Comparison of ENCODE assay signal across 6 cellular contexts in genomic region chr17:75110307-75110937, GRCh38. TPM values are rescaled to one million over a fixed set of nuclear protein-coding genes. Genes with fewer than 3 reads are reported as not detected.
DNase-seq lines count a peak whose midpoint lies in the region.

No MANE protein-coding gene starts in this region.

- H3K27me3 Mint-ChIP-seq in activated CD4-positive, alpha-beta T cell treated with anti-CD3 and anti-CD28 coated beads, Interleukin-2, amount 10 ng/mL, durations not matched to agents 7 days and 5 days: no peaks in the 10 kb centered on the region

- POLR2A ChIA-PET in activated CD4-positive, alpha-beta T cell treated with anti-CD3 and anti-CD28 coated beads, Interleukin-2, amount 10 ng/mL, durations not matched to agents 7 days and 5 days (lab: Charles Lee): no interaction called here

- CTCF ChIA-PET in activated CD4-positive, alpha-beta T cell treated with anti-CD3 and anti-CD28 coated beads, Interleukin-2, amount 10 ng/mL, durations not matched to agents 7 days and 5 days (lab: Charles Lee): interaction anchor here (0.6 to 7.9 kb wide), 11 partner anchors 14 to 302 kb away, joined by 3 to 49 read pairs (median 4); partner anchors contain the start of genes GGA3, MIF4GD, MRPS7 and NT5C

- no peaks in the 10 kb centered on the region for H3K4me1 ChIP-seq in endocrine pancreas (ENCODE audit: control insufficient read depth, insufficient read depth, low read length)

- no peaks in the 10 kb centered on the region for H3K27me3 ChIP-seq in endocrine pancreas (ENCODE audit: control insufficient read depth, insufficient read depth, low read length)

- DNase-seq in activated CD4-positive, alpha-beta T cell treated with anti-CD3 and anti-CD28 coated beads, Interleukin-2, amount 10 ng/mL, durations not matched to agents 7 days and 5 days: peak; percentile 24
- no peak for DNase-seq in activated CD4-positive, alpha-beta T cell treated with anti-CD3 and anti-CD28 coated beads for 1 hour
- DNase-seq in skeletal muscle cell (ENCODE audit: low read depth) (no peak), NCI-H748 (lab: John Stamatoyannopoulos, UW; ENCODE audit: unreplicated experiment) (no peak), NCI-H1694 treated with DMSO at 0.1 percent for 48 hours (lab: John Stamatoyannopoulos, UW) (no peak)

- H3K9me3 ChIP-seq in endocrine pancreas (ENCODE audit: control insufficient read depth, low read length): no peaks in the 10 kb centered on the region

- peaks cover 19% of the 10 kb centered on the region for H3K36me3 Mint-ChIP-seq in activated CD4-positive, alpha-beta T cell treated with anti-CD3 and anti-CD28 coated beads, Interleukin-2, amount 10 ng/mL, durations not matched to agents 7 days and 5 days (ENCODE audit: low read depth)

- H3K4me3 ChIP-seq in endocrine pancreas (ENCODE audit: control insufficient read depth, insufficient read depth, low read length) (no peak overlapping the region), skeletal muscle cell (ENCODE audit: low read depth, low read length) (peak overlapping the region; percentile 81)

- H3K9ac ChIP-seq in endocrine pancreas (ENCODE audit: control insufficient read depth, insufficient read depth, low read length): peak overlapping the region; percentile 63

- H3K9me3 Mint-ChIP-seq in activated CD4-positive, alpha-beta T cell treated with anti-CD3 and anti-CD28 coated beads, Interleukin-2, amount 10 ng/mL, durations not matched to agents 7 days and 5 days: no peaks in the 10 kb centered on the region

- peak overlapping the region; percentile 74 for H3K27ac Mint-ChIP-seq in activated CD4-positive, alpha-beta T cell treated with anti-CD3 and anti-CD28 coated beads, Interleukin-2, amount 10 ng/mL, durations not matched to agents 7 days and 5 days

- H3K4me3 Mint-ChIP-seq in activated CD4-positive, alpha-beta T cell treated with anti-CD3 and anti-CD28 coated beads, Interleukin-2, amount 10 ng/mL, durations not matched to agents 7 days and 5 days: peak overlapping the region; percentile 86

- H3K4me1 Mint-ChIP-seq in activated CD4-positive, alpha-beta T cell treated with anti-CD3 and anti-CD28 coated beads, Interleukin-2, amount 10 ng/mL, durations not matched to agents 7 days and 5 days: peaks cover 47% of the 10 kb centered on the region

- no peaks in the 10 kb centered on the region for H3K36me3 ChIP-seq in endocrine pancreas (ENCODE audit: control insufficient read depth, insufficient read depth, low read length)

RNA-seq across cellular contexts. Expression of gene ARMC7, which starts 0.7 kb away (rescaled TPM):
- 10 to 100 TPM; 18.5 to 18.8 TPM for total RNA-seq in activated CD4-positive, alpha-beta T cell treated with anti-CD3 and anti-CD28 coated beads, Interleukin-2, amount 10 ng/mL, durations not matched to agents 7 days and 5 days

RNA-seq across cellular contexts. Expression of gene NT5C, which starts 21.1 kb away (rescaled TPM):
- 10 to 100 TPM; 45.2 to 50.4 TPM for total RNA-seq in activated CD4-positive, alpha-beta T cell treated with anti-CD3 and anti-CD28 coated beads, Interleukin-2, amount 10 ng/mL, durations not matched to agents 7 days and 5 days

RNA-seq across cellular contexts. Expression of gene SLC16A5, which starts 22.7 kb away (rescaled TPM):
- total RNA-seq in activated CD4-positive, alpha-beta T cell treated with anti-CD3 and anti-CD28 coated beads, Interleukin-2, amount 10 ng/mL, durations not matched to agents 7 days and 5 days: 10 to 100 TPM; 11.4 to 12.2 TPM

RNA-seq across cellular contexts. Expression of gene JPT1, which starts 43.9 kb away (rescaled TPM):
- total RNA-seq in activated CD4-positive, alpha-beta T cell treated with anti-CD3 and anti-CD28 coated beads, Interleukin-2, amount 10 ng/mL, durations not matched to agents 7 days and 5 days: 100 to 1,000 TPM; 277 to 280 TPM
